Comparison of ENCODE assay signal across 19 cellular contexts in the genomic region with DNA sequence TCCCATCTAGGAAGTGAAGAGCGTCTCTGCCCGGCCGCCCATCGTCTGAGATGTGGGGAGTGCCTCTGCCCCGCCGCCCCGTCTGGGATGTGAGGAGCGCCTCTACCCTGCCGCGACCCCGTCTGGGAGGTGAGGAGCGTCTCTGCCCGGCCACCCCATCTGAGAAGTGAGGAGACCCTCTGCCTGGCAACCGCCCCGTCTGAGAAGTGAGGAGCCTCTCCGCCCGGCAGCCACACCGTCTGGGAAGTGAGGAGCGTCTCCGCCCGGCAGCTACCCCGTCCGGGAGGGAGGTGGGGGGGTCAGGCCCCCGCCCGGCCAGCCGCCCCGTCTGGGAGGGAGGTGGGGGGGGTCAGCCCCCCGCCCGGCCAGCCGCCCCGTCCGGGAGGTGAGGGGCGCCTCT. TPM values are rescaled to one million over a fixed set of nuclear protein-coding genes. Genes with fewer than 3 reads are reported as not detected.
"Had no signal": no experiment of that assay in that cellular context is flagged by ENCODE, and none has a peak within 500 bp of the region (broad histone marks: within the 10 kb centered on the region; RNA-seq: fewer than 3 reads in every experiment).

No MANE protein-coding gene starts in this region.

RNA-seq across cellular contexts. Expression of a gene that starts 3.3 kb away (rescaled TPM):
- total RNA-seq: activated naive CD4-positive, alpha-beta T cell treated with anti-CD3 and anti-CD28 coated beads for 36 hours; activated naive CD4-positive, alpha-beta T cell treated with anti-CD3 and anti-CD28 coated beads, Interleukin-2, amount 50 U/mL, for 72 hours; activated naive CD8-positive, alpha-beta T cell treated with anti-CD3 and anti-CD28 coated beads for 36 hours; activated naive CD8-positive, alpha-beta T cell treated with anti-CD3 and anti-CD28 coated beads, Interleukin-2, amount 10 ng/mL, durations not matched to agents 7 days and 5 days; activated T-cell treated with anti-CD3 and anti-CD28 coated beads, Interleukin-2, amount 50 U/mL, for 4 hours; activated T-cell treated with anti-CD3 and anti-CD28 coated beads, Interleukin-2, amount 50 U/mL, for 72 hours; activated T-helper 1 cell treated with anti-CD3 and anti-CD28 coated beads, Interleukin-12 subunit alpha, Interleukin-12 subunit beta, Interleukin-2, Interleukin-4 antibody, amounts not matched to agents 30 ng/mL and 10 ng/mL and 1 ng/mL, durations not matched to agents 14 hours and 24 hours and 36 hours; activated T-helper 17 cell treated with anti-CD3 and anti-CD28 coated beads, Interleukin-2, amount 50 U/mL, for 72 hours; activated T-helper 2 cell treated with anti-CD3 and anti-CD28 coated beads, Interferon-gamma antibody, Interleukin-2, Interleukin-4, amounts not matched to agents 10 μg/mL and 5 μg/mL and 100 μg/mL, durations not matched to agents 14 hours and 24 hours and 36 hours; adrenal gland; aorta; ascending aorta; astrocyte; body of pancreas; breast epithelium; bronchial epithelial cell; cardiac muscle cell; cardiac septum; cerebellum had no signal

RNA-seq across cellular contexts. Expression of a gene that starts 29.8 kb away (rescaled TPM):
- total RNA-seq: activated naive CD4-positive, alpha-beta T cell treated with anti-CD3 and anti-CD28 coated beads for 36 hours; activated naive CD4-positive, alpha-beta T cell treated with anti-CD3 and anti-CD28 coated beads, Interleukin-2, amount 50 U/mL, for 72 hours; activated naive CD8-positive, alpha-beta T cell treated with anti-CD3 and anti-CD28 coated beads for 36 hours; activated naive CD8-positive, alpha-beta T cell treated with anti-CD3 and anti-CD28 coated beads, Interleukin-2, amount 10 ng/mL, durations not matched to agents 7 days and 5 days; activated T-cell treated with anti-CD3 and anti-CD28 coated beads, Interleukin-2, amount 50 U/mL, for 4 hours; activated T-cell treated with anti-CD3 and anti-CD28 coated beads, Interleukin-2, amount 50 U/mL, for 72 hours; activated T-helper 1 cell treated with anti-CD3 and anti-CD28 coated beads, Interleukin-12 subunit alpha, Interleukin-12 subunit beta, Interleukin-2, Interleukin-4 antibody, amounts not matched to agents 30 ng/mL and 10 ng/mL and 1 ng/mL, durations not matched to agents 14 hours and 24 hours and 36 hours; activated T-helper 17 cell treated with anti-CD3 and anti-CD28 coated beads, Interleukin-2, amount 50 U/mL, for 72 hours; activated T-helper 2 cell treated with anti-CD3 and anti-CD28 coated beads, Interferon-gamma antibody, Interleukin-2, Interleukin-4, amounts not matched to agents 10 μg/mL and 5 μg/mL and 100 μg/mL, durations not matched to agents 14 hours and 24 hours and 36 hours; astrocyte; cardiac muscle cell had no signal
